Comparison of ENCODE assay signal across 9 cellular contexts in genomic region chr7:92717982-92718716, GRCh38.
A peak's percentile ranks its signal among the peaks of the same experiment; 100 is the strongest.
DNase-seq lines count a peak whose midpoint lies in the region; ATAC-seq and TF ChIP-seq lines count a peak whose summit lies in the region.
"Had no signal": no experiment of that assay in that cellular context is flagged by ENCODE, and none has a peak within 500 bp of the region (broad histone marks: within the 10 kb centered on the region; RNA-seq: fewer than 3 reads in every experiment).

No MANE protein-coding gene starts in this region.

- TF ChIP-seq POLR2A in body of pancreas (IDR thresholded peaks at IDR 0.05) = peak in 2 of 3 donors; percentile 67 to 70

- H3K9me3 ChIP-seq in body of pancreas (no peaks in the 10 kb centered on the region), left lung (no peaks in the 10 kb centered on the region)

- intact Hi-C loops in body of pancreas (cut with DNase I) (no loop called here), left lung (cut with DNase I) (no loop called here)

- H3K4me3 ChIP-seq in body of pancreas = peak overlapping the region in 1 of 2 donors; percentile 8
- H3K4me3 ChIP-seq in left lung = peak overlapping the region; percentile 36 to 42

- DNase-seq in DMS 273 (lab: John Stamatoyannopoulos, UW; ENCODE audit: unreplicated experiment) (peak; percentile 54), DMS 273 treated with DMSO at 0.1 percent for 48 hours (lab: John Stamatoyannopoulos, UW) (no peak), T-helper 1 cell (peak in 4 of 5 donors; percentile 6 to 80 (median 22)), body of pancreas (peak; percentile 54 to 81 (median 66)), left lung (peak in 1 of 2 donors; percentile 42), iPS-NIHi11 (ENCODE audit: low spot score) (no peak)
- DNase-seq in stimulated activated CD4-positive, alpha-beta T cell treated with anti-CD3 and anti-CD28 coated beads, Interleukin-4, amount 100 ng/mL, for 4 hours = peak; percentile 31 to 55

- H3K4me1 ChIP-seq in body of pancreas (peaks cover 28% of the 10 kb centered on the region), left lung (peaks cover under 1 to 23% of the 10 kb centered on the region in 2 donors)

- ATAC-seq in HG03457 (IDR thresholded peaks at IDR 0.05; ENCODE audit: unreplicated experiment) (peak; percentile 45), body of pancreas (peak; percentile 88), left lung (peak; percentile 89)

- no peaks in the 10 kb centered on the region for H3K27me3 ChIP-seq in body of pancreas
- no peaks in the 10 kb centered on the region for H3K27me3 ChIP-seq in left lung

- H3K36me3 ChIP-seq in body of pancreas (replicated peaks in 1 of 2; ENCODE audit: insufficient read depth in 1 of 2, low read depth in 2 of 2) (no peaks in the 10 kb centered on the region), left lung (no peaks in the 10 kb centered on the region)

- no peak for TF ChIP-seq CTCF in body of pancreas (IDR thresholded peaks at IDR 0.05)
- no peak for TF ChIP-seq CTCF in left lung (IDR thresholded peaks at IDR 0.05)

- WGBS in body of pancreas, 2 donors = 10 to 12% methylated on average over 19 of the region's 19 CpGs

- H3K27ac ChIP-seq in body of pancreas (peak overlapping the region; percentile 79 to 91 (median 89)), left lung (peak overlapping the region; percentile 74 to 91)
- H3K27ac ChIP-seq: 22Rv1 had no signal

Comparison
In these comparisons a context has a peak if more than half of its experiments do, and no peak if none do; other contexts are left out.
1. DNase-seq: peak in DMS 273 (single experiment), T-helper 1 cell (4 of 5), body of pancreas (4 of 4) and stimulated activated CD4-positive, alpha-beta T cell treated with anti-CD3 and anti-CD28 coated beads, Interleukin-4, amount 100 ng/mL, for 4 hours (2 of 2); none in DMS 273 treated with DMSO at 0.1 percent for 48 hours (single experiment) and iPS-NIHi11 (single experiment).
2. Peak in every context shown above with its lines, with median percentiles within 50 percentile points of each other: ATAC-seq.